27 cellular contexts compared by ENCODE assay signal in genomic region chr14:42671636-42672035, GRCh38.
"Had no signal": no experiment of that assay in that cellular context is flagged by ENCODE, and none has a peak within 500 bp of the region (broad histone marks: within the 10 kb centered on the region; RNA-seq: fewer than 3 reads in every experiment).

No MANE protein-coding gene starts in this region.

- DNase-seq: activated CD4-positive, alpha-beta T cell treated with anti-CD3 and anti-CD28 coated beads for 48 hours; activated CD4-positive, alpha-beta T cell treated with anti-CD3 and anti-CD28 coated beads, Interleukin-2, amount 50 U/mL, for 4 hours; activated CD4-positive, CD25-positive, alpha-beta regulatory T cell treated with anti-CD3 and anti-CD28 coated beads, Interleukin-2, amount 50 U/mL, for 72 hours; activated CD8-positive, alpha-beta memory T cell treated with anti-CD3 and anti-CD28 coated beads, Interleukin-2, amount 50 U/mL, for 48 hours; activated CD8-positive, alpha-beta T cell treated with anti-CD3 and anti-CD28 coated beads, Interleukin-2, amount 10 ng/mL, durations not matched to agents 7 days and 5 days; activated effector memory CD4-positive, alpha-beta T cell treated with Interleukin-2 at 50 U/mL for 16 hours; activated naive CD4-positive, alpha-beta T cell; activated T-cell treated with anti-CD3 and anti-CD28 coated beads, Interleukin-2, amount 50 U/mL, for 1 hour; amniotic stem cell; body of pancreas; Kasumi-1; MV-4-11; NCI-H1092 treated with DMSO at 0.1 percent for 48 hours; NCI-H1417 treated with DMSO at 0.1 percent for 48 hours; NCI-H1694; NCI-H2029; NCI-H2107; NCI-H2171 treated with DMSO at 0.1 percent for 48 hours; NCI-H345; NCI-H510A treated with DMSO at 0.1 percent for 48 hours; NCI-H69; SIG-M5; T-helper 17 cell; T-helper 9 cell had no signal

- H3K27ac ChIP-seq: ascending aorta, body of pancreas had no signal

- ATAC-seq: activated CD8-positive, alpha-beta T cell treated with anti-CD3 and anti-CD28 coated beads, Interleukin-2, amount 10 ng/mL, durations not matched to agents 7 days and 5 days; body of pancreas; K562; T-helper 17 cell; WTC11 had no signal

- H3K36me3 ChIP-seq: ascending aorta had no signal

- H3K4me1 ChIP-seq: ascending aorta, body of pancreas had no signal

- H3K9me3 ChIP-seq: ascending aorta, body of pancreas had no signal

- H3K4me3 ChIP-seq: ascending aorta, body of pancreas, K562 had no signal

- H3K27me3 ChIP-seq: ascending aorta, body of pancreas had no signal
